Comparison of ENCODE assay signal across 35 cellular contexts in the genomic region with DNA sequence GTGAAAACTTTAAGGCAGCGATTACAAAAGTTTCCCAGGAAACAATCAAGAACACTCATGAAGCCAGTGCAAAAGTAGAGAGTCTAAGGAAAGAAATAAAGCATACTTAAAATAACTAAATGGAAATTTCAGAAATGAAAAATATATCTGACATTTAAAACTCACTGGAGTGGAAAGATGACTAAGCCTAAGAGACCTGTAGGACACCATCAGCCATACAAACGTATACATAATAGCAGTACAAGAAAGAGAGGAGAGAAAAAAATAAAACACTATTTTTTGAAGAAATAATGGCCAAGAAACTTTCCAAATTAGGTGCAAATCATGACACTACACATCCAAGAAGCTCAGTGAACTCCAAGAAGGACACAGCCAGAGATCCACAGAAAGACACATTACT.
"Had no signal": no experiment of that assay in that cellular context is flagged by ENCODE, and none has a peak within 500 bp of the region (broad histone marks: within the 10 kb centered on the region; RNA-seq: fewer than 3 reads in every experiment).

No MANE protein-coding gene starts in this region.

- H3K27me3 Mint-ChIP-seq: activated naive CD4-positive, alpha-beta T cell treated with anti-CD3 and anti-CD28 coated beads, Interleukin-2, amount 10 ng/mL, durations not matched to agents 7 days and 5 days; brain had no signal

- ATAC-seq: activated CD4-positive, alpha-beta T cell treated with anti-CD3 and anti-CD28 coated beads for 36 hours; activated CD4-positive, CD25-positive, alpha-beta regulatory T cell treated with anti-CD3 and anti-CD28 coated beads, Interleukin-2, amount 50 U/mL, for 24 hours; activated CD8-positive, alpha-beta memory T cell treated with anti-CD3 and anti-CD28 coated beads, Interleukin-2, amount 10 ng/mL, durations not matched to agents 7 days and 5 days; activated CD8-positive, alpha-beta T cell treated with anti-CD3 and anti-CD28 coated beads, Interleukin-2, amount 10 ng/mL, durations not matched to agents 7 days and 5 days; activated naive CD8-positive, alpha-beta T cell treated with anti-CD3 and anti-CD28 coated beads, Interleukin-2, amount 50 U/mL, for 24 hours had no signal

- H3K27ac Mint-ChIP-seq: activated CD4-positive, alpha-beta memory T cell treated with anti-CD3 and anti-CD28 coated beads, Interleukin-2, amount 10 ng/mL, durations not matched to agents 7 days and 5 days; activated CD4-positive, alpha-beta T cell treated with anti-CD3 and anti-CD28 coated beads for 36 hours; activated CD4-positive, alpha-beta T cell treated with anti-CD3 and anti-CD28 coated beads, Interleukin-2, amount 10 ng/mL, durations not matched to agents 7 days and 5 days; activated CD8-positive, alpha-beta memory T cell treated with anti-CD3 and anti-CD28 coated beads, Interleukin-2, amount 10 ng/mL, durations not matched to agents 7 days and 5 days; activated CD8-positive, alpha-beta T cell treated with anti-CD3 and anti-CD28 coated beads, Interleukin-2, amount 10 ng/mL, durations not matched to agents 7 days and 5 days; activated naive CD4-positive, alpha-beta T cell treated with anti-CD3 and anti-CD28 coated beads, Interleukin-2, amount 10 ng/mL, durations not matched to agents 7 days and 5 days; activated naive CD4-positive, alpha-beta T cell treated with anti-CD3 and anti-CD28 coated beads, Interleukin-2, amount 50 U/mL, for 24 hours; activated naive CD8-positive, alpha-beta T cell; activated naive CD8-positive, alpha-beta T cell treated with anti-CD3 and anti-CD28 coated beads, Interleukin-2, amount 10 ng/mL, durations not matched to agents 7 days and 5 days; activated naive CD8-positive, alpha-beta T cell treated with anti-CD3 and anti-CD28 coated beads, Interleukin-2, amount 50 U/mL, for 24 hours; activated T-cell treated with anti-CD3 and anti-CD28 coated beads, Interleukin-2, amount 50 U/mL, for 24 hours; activated T-helper 2 cell treated with anti-CD3 and anti-CD28 coated beads, Interferon-gamma antibody, Interleukin-2, Interleukin-4, amounts not matched to agents 10 μg/mL and 5 μg/mL and 100 μg/mL, durations not matched to agents 14 hours and 24 hours and 36 hours; brain; T-helper 1 cell treated with Interleukin-12 subunit alpha and Interleukin-12 subunit beta and Interleukin-4 antibody, amounts not matched to agents 30 μg/mL and 1 μg/mL, for 36 hours; T-helper 2 cell treated with Interferon-gamma antibody and Interleukin-4, amounts not matched to agents 5 μg/mL and 100 μg/mL, for 36 hours had no signal

- H3K4me3 Mint-ChIP-seq: activated CD4-positive, alpha-beta memory T cell treated with anti-CD3 and anti-CD28 coated beads, Interleukin-2, amount 10 ng/mL, durations not matched to agents 7 days and 5 days; activated CD4-positive, alpha-beta T cell treated with anti-CD3 and anti-CD28 coated beads for 36 hours; activated CD4-positive, alpha-beta T cell treated with anti-CD3 and anti-CD28 coated beads, Interleukin-2, amount 10 ng/mL, durations not matched to agents 7 days and 5 days; activated CD8-positive, alpha-beta memory T cell treated with anti-CD3 and anti-CD28 coated beads, Interleukin-2, amount 10 ng/mL, durations not matched to agents 7 days and 5 days; activated CD8-positive, alpha-beta T cell treated with anti-CD3 and anti-CD28 coated beads, Interleukin-2, amount 10 ng/mL, durations not matched to agents 7 days and 5 days; activated naive CD4-positive, alpha-beta T cell treated with anti-CD3 and anti-CD28 coated beads, Interleukin-2, amount 10 ng/mL, durations not matched to agents 7 days and 5 days; activated naive CD4-positive, alpha-beta T cell treated with anti-CD3 and anti-CD28 coated beads, Interleukin-2, amount 50 U/mL, for 24 hours; activated naive CD8-positive, alpha-beta T cell; activated naive CD8-positive, alpha-beta T cell treated with anti-CD3 and anti-CD28 coated beads, Interleukin-2, amount 10 ng/mL, durations not matched to agents 7 days and 5 days; activated naive CD8-positive, alpha-beta T cell treated with anti-CD3 and anti-CD28 coated beads, Interleukin-2, amount 50 U/mL, for 24 hours; activated T-cell treated with anti-CD3 and anti-CD28 coated beads, Interleukin-2, amount 50 U/mL, for 24 hours; brain; central memory CD8-positive, alpha-beta T cell; T-helper 1 cell treated with Interleukin-12 subunit alpha and Interleukin-12 subunit beta and Interleukin-4 antibody, amounts not matched to agents 30 μg/mL and 1 μg/mL, for 36 hours; T-helper 2 cell treated with Interferon-gamma antibody and Interleukin-4, amounts not matched to agents 5 μg/mL and 100 μg/mL, for 36 hours had no signal

- DNase-seq: activated CD4-positive, alpha-beta memory T cell treated with anti-CD3 and anti-CD28 coated beads, Interleukin-2, amount 10 ng/mL, durations not matched to agents 7 days and 5 days; activated CD4-positive, alpha-beta T cell treated with anti-CD3 and anti-CD28 coated beads for 1 hour; activated CD4-positive, alpha-beta T cell treated with anti-CD3 and anti-CD28 coated beads for 36 hours; activated CD4-positive, alpha-beta T cell treated with anti-CD3 and anti-CD28 coated beads for 48 hours; activated CD4-positive, alpha-beta T cell treated with anti-CD3 and anti-CD28 coated beads, Interleukin-2, amount 10 ng/mL, durations not matched to agents 7 days and 5 days; activated CD4-positive, alpha-beta T cell treated with anti-CD3 and anti-CD28 coated beads, Interleukin-2, amount 50 U/mL, for 48 hours; activated CD4-positive, CD25-positive, alpha-beta regulatory T cell; activated CD8-positive, alpha-beta memory T cell treated with anti-CD3 and anti-CD28 coated beads for 24 hours; activated CD8-positive, alpha-beta memory T cell treated with anti-CD3 and anti-CD28 coated beads, Interleukin-2, amount 10 ng/mL, durations not matched to agents 7 days and 5 days; activated CD8-positive, alpha-beta memory T cell treated with anti-CD3 and anti-CD28 coated beads, Interleukin-2, amount 50 U/mL, for 48 hours; activated CD8-positive, alpha-beta T cell treated with anti-CD3 and anti-CD28 coated beads, Interleukin-2, amount 10 ng/mL, durations not matched to agents 7 days and 5 days; activated effector memory CD4-positive, alpha-beta T cell treated with Interleukin-2 at 50 U/mL for 16 hours; activated gamma-delta T cell; activated naive CD4-positive, alpha-beta T cell treated with anti-CD3 and anti-CD28 coated beads, Interleukin-2, amount 10 ng/mL, durations not matched to agents 7 days and 5 days; activated naive CD4-positive, alpha-beta T cell treated with Interleukin-2 at 50 U/mL for 16 hours; activated naive CD8-positive, alpha-beta T cell treated with anti-CD3 and anti-CD28 coated beads, Interleukin-2, amount 10 ng/mL, durations not matched to agents 7 days and 5 days; activated naive CD8-positive, alpha-beta T cell treated with anti-CD3 and anti-CD28 coated beads, Interleukin-2, amount 50 U/mL, for 24 hours; activated T-cell treated with anti-CD3 and anti-CD28 coated beads, Interleukin-2, amount 50 U/mL, for 24 hours; activated T-cell treated with anti-CD3 and anti-CD28 coated beads, Interleukin-2, amount 50 U/mL, for 48 hours; amygdala; anterior cingulate cortex; caudate nucleus; cerebellar nuclear complex; T-helper 2 cell; T-helper 9 cell had no signal

- FAIRE-seq: bronchial epithelial cell, TTC549 had no signal

- H3K9me3 Mint-ChIP-seq: activated CD4-positive, alpha-beta T cell treated with anti-CD3 and anti-CD28 coated beads, Interleukin-2, amount 10 ng/mL, durations not matched to agents 7 days and 5 days; activated naive CD4-positive, alpha-beta T cell treated with anti-CD3 and anti-CD28 coated beads, Interleukin-2, amount 10 ng/mL, durations not matched to agents 7 days and 5 days; activated T-helper 2 cell treated with anti-CD3 and anti-CD28 coated beads, Interferon-gamma antibody, Interleukin-2, Interleukin-4, amounts not matched to agents 10 μg/mL and 5 μg/mL and 100 μg/mL, durations not matched to agents 14 hours and 24 hours and 36 hours had no signal

- H3K36me3 Mint-ChIP-seq: activated CD8-positive, alpha-beta memory T cell treated with anti-CD3 and anti-CD28 coated beads, Interleukin-2, amount 10 ng/mL, durations not matched to agents 7 days and 5 days; activated naive CD4-positive, alpha-beta T cell treated with anti-CD3 and anti-CD28 coated beads, Interleukin-2, amount 10 ng/mL, durations not matched to agents 7 days and 5 days; activated naive CD4-positive, alpha-beta T cell treated with anti-CD3 and anti-CD28 coated beads, Interleukin-2, amount 50 U/mL, for 24 hours; activated naive CD8-positive, alpha-beta T cell treated with anti-CD3 and anti-CD28 coated beads, Interleukin-2, amount 10 ng/mL, durations not matched to agents 7 days and 5 days; brain had no signal

- H3K4me1 Mint-ChIP-seq: activated CD4-positive, alpha-beta memory T cell treated with anti-CD3 and anti-CD28 coated beads, Interleukin-2, amount 10 ng/mL, durations not matched to agents 7 days and 5 days; activated CD4-positive, alpha-beta T cell treated with anti-CD3 and anti-CD28 coated beads for 36 hours; activated CD4-positive, alpha-beta T cell treated with anti-CD3 and anti-CD28 coated beads, Interleukin-2, amount 10 ng/mL, durations not matched to agents 7 days and 5 days; activated CD8-positive, alpha-beta memory T cell treated with anti-CD3 and anti-CD28 coated beads, Interleukin-2, amount 10 ng/mL, durations not matched to agents 7 days and 5 days; activated naive CD4-positive, alpha-beta T cell treated with anti-CD3 and anti-CD28 coated beads, Interleukin-2, amount 10 ng/mL, durations not matched to agents 7 days and 5 days; activated naive CD4-positive, alpha-beta T cell treated with anti-CD3 and anti-CD28 coated beads, Interleukin-2, amount 50 U/mL, for 24 hours; activated naive CD8-positive, alpha-beta T cell treated with anti-CD3 and anti-CD28 coated beads, Interleukin-2, amount 10 ng/mL, durations not matched to agents 7 days and 5 days; brain; central memory CD8-positive, alpha-beta T cell had no signal
